ENCODE assay signal across 18 cellular contexts in the genomic region with DNA sequence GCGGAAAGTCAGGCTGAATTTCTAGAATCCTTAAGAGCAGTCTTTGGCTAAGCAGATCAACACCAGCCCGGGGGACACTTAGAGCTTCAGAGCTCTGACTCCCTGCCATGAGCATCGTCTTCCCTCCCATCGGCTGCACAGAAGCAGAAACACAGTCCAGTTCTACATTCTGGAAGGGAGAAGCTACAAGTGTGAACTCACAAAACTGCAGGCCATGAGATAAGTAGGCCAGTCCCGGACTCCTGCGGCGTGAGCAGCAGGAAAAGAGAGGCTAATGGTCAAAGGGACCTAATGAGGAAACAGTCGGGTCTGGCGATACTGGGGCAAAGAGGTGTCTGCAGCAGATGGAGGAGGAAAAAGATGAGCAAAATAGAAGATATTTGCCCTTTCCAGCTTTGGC.
DNase-seq lines count a peak whose midpoint lies in the region; FAIRE-seq and TF ChIP-seq lines count a peak whose summit lies in the region.
"Had no signal": no experiment of that assay in that cellular context is flagged by ENCODE, and none has a peak within 500 bp of the region (broad histone marks: within the 10 kb centered on the region; RNA-seq: fewer than 3 reads in every experiment).

No MANE protein-coding gene starts in this region.

- H3K36me3 ChIP-seq in fibroblast of lung (ENCODE audit: control insufficient read depth, insufficient read depth, low read length) (no peaks in the 10 kb centered on the region), testis (ENCODE audit: low read depth, missing control alignments) (no peaks in the 10 kb centered on the region)
- H3K36me3 ChIP-seq: BE2C had no signal

- H3K36me3 Mint-ChIP-seq in nephron progenitor cell (ENCODE audit: low read depth) = no peaks in the 10 kb centered on the region
- H3K36me3 Mint-ChIP-seq: IgD-negative memory B cell had no signal

- 30 to 46% methylated on average over 9 of the region's 9 CpGs for WGBS in testis, 2 donors

- H3K27ac ChIP-seq in caudate nucleus (ENCODE audit: low read depth, low read length) (peak overlapping the region; percentile 67), fibroblast of lung (ENCODE audit: insufficient read depth, low read length) (no peak overlapping the region), testis (peak overlapping the region; percentile 52 to 75)
- H3K27ac ChIP-seq: A549, PC-9 had no signal

- H4K20me1 ChIP-seq in fibroblast of lung (ENCODE audit: control insufficient read depth, extremely low read depth, insufficient read depth, low read length) = no peaks in the 10 kb centered on the region

- H3K9me3 ChIP-seq in fibroblast of lung (ENCODE audit: control insufficient read depth, insufficient read depth, low read depth, low read length) (no peaks in the 10 kb centered on the region), testis (no peaks in the 10 kb centered on the region)
- H3K9me3 ChIP-seq: A549, BE2C had no signal

- DNase-seq in caudate nucleus (lab: John Stamatoyannopoulos, UW) (peak in 2 of 61 donors; percentile 7 to 86), fibroblast of lung (ENCODE audit: low read depth in 2 of 2) (no peak), nephron progenitor cell (no peak), testis (peak; percentile 18), GOT3 (lab: John Stamatoyannopoulos, UW) (no peak), D721Med (ENCODE audit: insufficient read length, low spot score) (no peak), Ammon's horn (ENCODE audit: low spot score) (no peak)
- DNase-seq: BE2C, DMS79, MV-4-11, NCI-H1105 treated with DMSO at 0.1 percent for 48 hours, NCI-H2029 treated with DMSO at 0.1 percent for 48 hours, NCI-H446, NCI-H526 treated with DMSO at 0.1 percent for 48 hours, PC-9, RPMI8226 had no signal

- FAIRE-seq in D721Med (lab: Jason Lieb, UNC) = no peak
- FAIRE-seq: A549 had no signal

- H3K4me1 Mint-ChIP-seq in nephron progenitor cell = peaks cover 16% of the 10 kb centered on the region
- H3K4me1 Mint-ChIP-seq: IgD-negative memory B cell had no signal

- H3K27me3 Mint-ChIP-seq in nephron progenitor cell (ENCODE audit: low read depth, poor library complexity) = no peaks in the 10 kb centered on the region

- no peak overlapping the region for H3K4me2 ChIP-seq in fibroblast of lung (ENCODE audit: extremely low read depth, insufficient read depth, low read length)
- H3K4me2 ChIP-seq: A549, PC-9 had no signal

- intact Hi-C loops in testis (cut with DNase I; ENCODE audit: low total_unique reads) = no loop called here

- H3K4me3 ChIP-seq in fibroblast of lung (replicated peaks in 1 of 4; ENCODE audit: control extremely low read depth in 1 of 4, insufficient read depth in 1 of 4, low read depth in 3 of 4, low read length in 4 of 4) (no peak overlapping the region), testis (no peak overlapping the region)
- H3K4me3 ChIP-seq: A549, PC-9 had no signal

- no peak overlapping the region for H3K9ac ChIP-seq in fibroblast of lung (ENCODE audit: insufficient read depth, low read length)

- peak overlapping the region; percentile 4 for H2AFZ ChIP-seq in fibroblast of lung (ENCODE audit: low read length)
- H2AFZ ChIP-seq: PC-9 had no signal

- H3K27me3 ChIP-seq in fibroblast of lung (ENCODE audit: control insufficient read depth, insufficient read depth, low read length) = no peaks in the 10 kb centered on the region
- H3K27me3 ChIP-seq in testis = no peaks in the 10 kb centered on the region
- H3K27me3 ChIP-seq: BE2C had no signal

- H3K27ac Mint-ChIP-seq in nephron progenitor cell = peak overlapping the region; percentile 34
- H3K27ac Mint-ChIP-seq: IgD-negative memory B cell had no signal

- H3K4me3 Mint-ChIP-seq in nephron progenitor cell = no peak overlapping the region
- H3K4me3 Mint-ChIP-seq: IgD-negative memory B cell had no signal

- H3K79me2 ChIP-seq in fibroblast of lung (ENCODE audit: control insufficient read depth, insufficient read depth, low read length) = no peaks in the 10 kb centered on the region

- TF ChIP-seq CTCF in fibroblast of lung (conservative IDR thresholded peaks at IDR 0.05 in 1 of 2, IDR thresholded peaks at IDR 0.05 in 1 of 2; ENCODE audit: low read depth in 1 of 2, low read length in 2 of 2) (no peak), nephron progenitor cell (IDR thresholded peaks at IDR 0.05) (no peak), testis (IDR thresholded peaks at IDR 0.05) (no peak), D721Med (IDR thresholded peaks at IDR 0.05; ENCODE audit: insufficient read depth, missing control alignments) (no peak)

- H3K4me1 ChIP-seq in fibroblast of lung (ENCODE audit: control insufficient read depth, extremely low read depth, insufficient read depth, low read length) = no peaks in the 10 kb centered on the region
- H3K4me1 ChIP-seq in testis = peaks cover 14% of the 10 kb centered on the region
- H3K4me1 ChIP-seq: A549, BE2C had no signal

- no peaks in the 10 kb centered on the region for H3K9me3 Mint-ChIP-seq in nephron progenitor cell

- TF ChIP-seq POLR2A in testis (IDR thresholded peaks at IDR 0.05) = no peak
